ENCODE assay signal across 8 cellular contexts in genomic region chr4:76197971-76198410, GRCh38. TPM values are rescaled to one million over a fixed set of nuclear protein-coding genes. Genes with fewer than 3 reads are reported as not detected.
DNase-seq lines count a peak whose midpoint lies in the region; ATAC-seq, FAIRE-seq and TF ChIP-seq lines count a peak whose summit lies in the region.

No MANE protein-coding gene starts in this region.

- H3K27ac Mint-ChIP-seq in astrocyte (ENCODE audit: unreplicated experiment), result peak overlapping the region; percentile 66
- peak overlapping the region; percentile 45 for H3K27ac Mint-ChIP-seq in stimulated activated naive B cell treated with anti-CD40 and anti-IgM and Interleukin-4, amounts not matched to agents 10 μg/mL and 1 μg/mL and 100 μg/mL, for 72 hours

- H3K9me3 Mint-ChIP-seq in astrocyte (ENCODE audit: unreplicated experiment), result no peaks in the 10 kb centered on the region
- H3K9me3 Mint-ChIP-seq in stimulated activated naive B cell treated with anti-CD40 and anti-IgM and Interleukin-4, amounts not matched to agents 10 μg/mL and 1 μg/mL and 100 μg/mL, for 72 hours, result no peaks in the 10 kb centered on the region

- peaks cover 56% of the 10 kb centered on the region for H3K4me1 ChIP-seq in astrocyte (ENCODE audit: insufficient read depth, low read length)

- H3K4me2 ChIP-seq in astrocyte (ENCODE audit: low read length), result peak overlapping the region; percentile 79

- DNase-seq in DMS153 treated with DMSO at 0.1 percent for 48 hours (lab: John Stamatoyannopoulos, UW; ENCODE audit: unreplicated experiment) (peak; percentile 95), NCI-H345 (lab: John Stamatoyannopoulos, UW) (peak; percentile 82), astrocyte (ENCODE audit: low read depth) (peak; percentile 84), NOMO-1 treated with DMSO at 0.1 percent for 48 hours (lab: John Stamatoyannopoulos, UW; ENCODE audit: unreplicated experiment) (no peak), D721Med (ENCODE audit: insufficient read length, low spot score) (no peak)
- no peak for DNase-seq in stimulated activated naive B cell treated with anti-CD40 and anti-IgM and Interleukin-4, amounts not matched to agents 10 μg/mL and 1 μg/mL and 100 μg/mL, for 72 hours

- peaks cover 51% of the 10 kb centered on the region for H3K4me1 Mint-ChIP-seq in astrocyte (ENCODE audit: low read depth, unreplicated experiment)
- H3K4me1 Mint-ChIP-seq in stimulated activated naive B cell treated with anti-CD40 and anti-IgM and Interleukin-4, amounts not matched to agents 10 μg/mL and 1 μg/mL and 100 μg/mL, for 72 hours, result peaks cover 39 to 74% of the 10 kb centered on the region in 2 donors

- H3K9me3 ChIP-seq in astrocyte (ENCODE audit: insufficient read depth, low read depth, low read length), result no peaks in the 10 kb centered on the region

- H3K4me3 Mint-ChIP-seq in astrocyte (ENCODE audit: unreplicated experiment), result no peak overlapping the region
- H3K4me3 Mint-ChIP-seq in stimulated activated naive B cell treated with anti-CD40 and anti-IgM and Interleukin-4, amounts not matched to agents 10 μg/mL and 1 μg/mL and 100 μg/mL, for 72 hours, result peak overlapping the region; percentile 32 to 41

- FAIRE-seq in astrocyte (lab: Jason Lieb, UNC) (no peak), islet of Langerhans (lab: Jason Lieb, UNC) (peak; percentile 92), D721Med (lab: Jason Lieb, UNC) (no peak)

- H4K20me1 ChIP-seq in astrocyte (ENCODE audit: insufficient read depth, low read length), result peaks cover 17% of the 10 kb centered on the region

- H3K27me3 ChIP-seq in astrocyte (ENCODE audit: insufficient read depth, low read length), result no peaks in the 10 kb centered on the region

- H3K4me3 ChIP-seq in astrocyte (ENCODE audit: insufficient read depth, low read depth, low read length), result peak overlapping the region; percentile 34

- H2AFZ ChIP-seq in astrocyte (ENCODE audit: low read depth, low read length), result no peak overlapping the region

- peaks cover 63% of the 10 kb centered on the region for H3K79me2 ChIP-seq in astrocyte (ENCODE audit: insufficient read depth, low read length)

- no peaks in the 10 kb centered on the region for H3K27me3 Mint-ChIP-seq in astrocyte (ENCODE audit: low read depth, unreplicated experiment)
- H3K27me3 Mint-ChIP-seq in stimulated activated naive B cell treated with anti-CD40 and anti-IgM and Interleukin-4, amounts not matched to agents 10 μg/mL and 1 μg/mL and 100 μg/mL, for 72 hours, result no peaks in the 10 kb centered on the region

- H3K36me3 Mint-ChIP-seq in astrocyte (ENCODE audit: low read depth, unreplicated experiment), result peaks cover 17% of the 10 kb centered on the region
- H3K36me3 Mint-ChIP-seq in stimulated activated naive B cell treated with anti-CD40 and anti-IgM and Interleukin-4, amounts not matched to agents 10 μg/mL and 1 μg/mL and 100 μg/mL, for 72 hours, result peaks cover 14 to 20% of the 10 kb centered on the region in 2 donors

- peak overlapping the region; percentile 74 for H3K9ac ChIP-seq in astrocyte (ENCODE audit: low read length)

- TF ChIP-seq CTCF in astrocyte (IDR thresholded peaks at IDR 0.05; ENCODE audit: insufficient read depth, low read depth, low read length) (no peak), D721Med (IDR thresholded peaks at IDR 0.05; ENCODE audit: insufficient read depth, missing control alignments) (no peak)

- ATAC-seq in HG02763 (IDR thresholded peaks at IDR 0.05; ENCODE audit: unreplicated experiment), result peak; percentile 1
- ATAC-seq in stimulated activated naive B cell treated with anti-CD40 and anti-IgM and Interleukin-4, amounts not matched to agents 10 μg/mL and 1 μg/mL and 100 μg/mL, for 72 hours (replicated peaks), result peak in 1 of 2 donors; percentile 22

- H3K27ac ChIP-seq in astrocyte (ENCODE audit: low read depth, low read length), result peak overlapping the region; percentile 76

- H3K36me3 ChIP-seq in astrocyte (ENCODE audit: insufficient read depth, low read length), result no peaks in the 10 kb centered on the region

RNA-seq across cellular contexts. Expression of gene SCARB2, which starts 15.6 kb away (rescaled TPM):
- total RNA-seq in astrocyte, result 172 and 211 TPM in 2 replicates

RNA-seq across cellular contexts. Expression of gene NUP54, which starts 49.8 kb away (rescaled TPM):
- 30.4 and 34.2 TPM in 2 replicates for total RNA-seq in astrocyte

RNA-seq across cellular contexts. Expression of gene FAM47E, which starts 53.5 kb away (rescaled TPM):
- total RNA-seq in astrocyte, result 0.54 and 0.84 TPM in 2 replicates

Comparison
In these comparisons a context has a peak if more than half of its experiments do, and no peak if none do; other contexts are left out.
1. DNase-seq: peak in DMS153 treated with DMSO at 0.1 percent for 48 hours (single experiment), NCI-H345 (single experiment) and astrocyte (single experiment); none in stimulated activated naive B cell treated with anti-CD40 and anti-IgM and Interleukin-4, amounts not matched to agents 10 μg/mL and 1 μg/mL and 100 μg/mL, for 72 hours (single experiment), NOMO-1 treated with DMSO at 0.1 percent for 48 hours (single experiment) and D721Med (single experiment).